In the genomic region with DNA sequence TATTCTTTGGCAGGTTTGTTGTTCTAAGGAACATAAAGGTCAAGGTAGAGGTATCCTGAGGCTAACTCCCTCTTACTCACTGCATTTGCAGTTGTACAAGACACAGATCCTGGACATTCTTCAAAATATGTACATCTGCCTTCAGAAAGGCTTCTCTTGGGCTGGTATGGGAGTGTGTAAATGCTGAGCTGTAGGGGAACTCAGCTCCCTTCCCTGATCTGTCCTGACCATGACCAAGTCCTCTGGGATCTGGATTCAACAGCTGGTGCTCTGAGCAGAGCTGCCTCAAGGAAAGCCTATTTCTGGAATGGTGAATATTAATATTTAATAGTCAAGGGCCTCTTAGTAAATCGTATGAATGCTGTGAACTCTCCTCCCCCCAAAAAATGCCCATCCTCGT, we compare ENCODE assay signal across 1 cellular context.
TF ChIP-seq lines count a peak whose summit lies in the region.

No MANE protein-coding gene starts in this region.

TF ChIP-seq in GM12878, 131 proteins besides CTCF, POLR2A, EP300 and RAD21 (continued from another document):
- TF ChIP-seq, protein P1, sequence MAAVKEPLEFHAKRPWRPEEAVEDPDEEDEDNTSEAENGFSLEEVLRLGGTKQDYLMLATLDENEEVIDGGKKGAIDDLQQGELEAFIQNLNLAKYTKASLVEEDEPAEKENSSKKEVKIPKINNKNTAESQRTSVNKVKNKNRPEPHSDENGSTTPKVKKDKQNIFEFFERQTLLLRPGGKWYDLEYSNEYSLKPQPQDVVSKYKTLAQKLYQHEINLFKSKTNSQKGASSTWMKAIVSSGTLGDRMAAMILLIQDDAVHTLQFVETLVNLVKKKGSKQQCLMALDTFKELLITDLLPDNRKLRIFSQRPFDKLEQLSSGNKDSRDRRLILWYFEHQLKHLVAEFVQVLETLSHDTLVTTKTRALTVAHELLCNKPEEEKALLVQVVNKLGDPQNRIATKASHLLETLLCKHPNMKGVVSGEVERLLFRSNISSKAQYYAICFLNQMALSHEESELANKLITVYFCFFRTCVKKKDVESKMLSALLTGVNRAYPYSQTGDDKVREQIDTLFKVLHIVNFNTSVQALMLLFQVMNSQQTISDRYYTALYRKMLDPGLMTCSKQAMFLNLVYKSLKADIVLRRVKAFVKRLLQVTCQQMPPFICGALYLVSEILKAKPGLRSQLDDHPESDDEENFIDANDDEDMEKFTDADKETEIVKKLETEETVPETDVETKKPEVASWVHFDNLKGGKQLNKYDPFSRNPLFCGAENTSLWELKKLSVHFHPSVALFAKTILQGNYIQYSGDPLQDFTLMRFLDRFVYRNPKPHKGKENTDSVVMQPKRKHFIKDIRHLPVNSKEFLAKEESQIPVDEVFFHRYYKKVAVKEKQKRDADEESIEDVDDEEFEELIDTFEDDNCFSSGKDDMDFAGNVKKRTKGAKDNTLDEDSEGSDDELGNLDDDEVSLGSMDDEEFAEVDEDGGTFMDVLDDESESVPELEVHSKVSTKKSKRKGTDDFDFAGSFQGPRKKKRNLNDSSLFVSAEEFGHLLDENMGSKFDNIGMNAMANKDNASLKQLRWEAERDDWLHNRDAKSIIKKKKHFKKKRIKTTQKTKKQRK (IDR thresholded peaks at IDR 0.05; ENCODE audit: low read depth, low read length) = no peak
- no peak for TF ChIP-seq HDAC6 (IDR thresholded peaks at IDR 0.05; ENCODE audit: unreplicated experiment)
- TF ChIP-seq, protein P2, sequence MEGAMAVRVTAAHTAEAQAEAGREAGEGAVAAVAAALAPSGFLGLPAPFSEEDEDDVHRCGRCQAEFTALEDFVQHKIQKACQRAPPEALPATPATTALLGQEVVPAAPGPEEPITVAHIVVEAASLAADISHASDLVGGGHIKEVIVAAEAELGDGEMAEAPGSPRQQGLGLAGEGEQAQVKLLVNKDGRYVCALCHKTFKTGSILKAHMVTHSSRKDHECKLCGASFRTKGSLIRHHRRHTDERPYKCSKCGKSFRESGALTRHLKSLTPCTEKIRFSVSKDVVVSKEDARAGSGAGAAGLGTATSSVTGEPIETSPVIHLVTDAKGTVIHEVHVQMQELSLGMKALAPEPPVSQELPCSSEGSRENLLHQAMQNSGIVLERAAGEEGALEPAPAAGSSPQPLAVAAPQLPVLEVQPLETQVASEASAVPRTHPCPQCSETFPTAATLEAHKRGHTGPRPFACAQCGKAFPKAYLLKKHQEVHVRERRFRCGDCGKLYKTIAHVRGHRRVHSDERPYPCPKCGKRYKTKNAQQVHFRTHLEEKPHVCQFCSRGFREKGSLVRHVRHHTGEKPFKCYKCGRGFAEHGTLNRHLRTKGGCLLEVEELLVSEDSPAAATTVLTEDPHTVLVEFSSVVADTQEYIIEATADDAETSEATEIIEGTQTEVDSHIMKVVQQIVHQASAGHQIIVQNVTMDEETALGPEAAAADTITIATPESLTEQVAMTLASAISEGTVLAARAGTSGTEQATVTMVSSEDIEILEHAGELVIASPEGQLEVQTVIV (IDR thresholded peaks at IDR 0.05; ENCODE audit: borderline replicate concordance, partially characterized antibody) = no peak
- TF ChIP-seq DPF2 (IDR thresholded peaks at IDR 0.05) = no peak
- TF ChIP-seq BHLHE40 (IDR thresholded peaks at IDR 0.05; ENCODE audit: borderline replicate concordance in 1 of 2, low read depth in 2 of 2, low read length in 1 of 2) = no peak
- TF ChIP-seq, protein P3, sequence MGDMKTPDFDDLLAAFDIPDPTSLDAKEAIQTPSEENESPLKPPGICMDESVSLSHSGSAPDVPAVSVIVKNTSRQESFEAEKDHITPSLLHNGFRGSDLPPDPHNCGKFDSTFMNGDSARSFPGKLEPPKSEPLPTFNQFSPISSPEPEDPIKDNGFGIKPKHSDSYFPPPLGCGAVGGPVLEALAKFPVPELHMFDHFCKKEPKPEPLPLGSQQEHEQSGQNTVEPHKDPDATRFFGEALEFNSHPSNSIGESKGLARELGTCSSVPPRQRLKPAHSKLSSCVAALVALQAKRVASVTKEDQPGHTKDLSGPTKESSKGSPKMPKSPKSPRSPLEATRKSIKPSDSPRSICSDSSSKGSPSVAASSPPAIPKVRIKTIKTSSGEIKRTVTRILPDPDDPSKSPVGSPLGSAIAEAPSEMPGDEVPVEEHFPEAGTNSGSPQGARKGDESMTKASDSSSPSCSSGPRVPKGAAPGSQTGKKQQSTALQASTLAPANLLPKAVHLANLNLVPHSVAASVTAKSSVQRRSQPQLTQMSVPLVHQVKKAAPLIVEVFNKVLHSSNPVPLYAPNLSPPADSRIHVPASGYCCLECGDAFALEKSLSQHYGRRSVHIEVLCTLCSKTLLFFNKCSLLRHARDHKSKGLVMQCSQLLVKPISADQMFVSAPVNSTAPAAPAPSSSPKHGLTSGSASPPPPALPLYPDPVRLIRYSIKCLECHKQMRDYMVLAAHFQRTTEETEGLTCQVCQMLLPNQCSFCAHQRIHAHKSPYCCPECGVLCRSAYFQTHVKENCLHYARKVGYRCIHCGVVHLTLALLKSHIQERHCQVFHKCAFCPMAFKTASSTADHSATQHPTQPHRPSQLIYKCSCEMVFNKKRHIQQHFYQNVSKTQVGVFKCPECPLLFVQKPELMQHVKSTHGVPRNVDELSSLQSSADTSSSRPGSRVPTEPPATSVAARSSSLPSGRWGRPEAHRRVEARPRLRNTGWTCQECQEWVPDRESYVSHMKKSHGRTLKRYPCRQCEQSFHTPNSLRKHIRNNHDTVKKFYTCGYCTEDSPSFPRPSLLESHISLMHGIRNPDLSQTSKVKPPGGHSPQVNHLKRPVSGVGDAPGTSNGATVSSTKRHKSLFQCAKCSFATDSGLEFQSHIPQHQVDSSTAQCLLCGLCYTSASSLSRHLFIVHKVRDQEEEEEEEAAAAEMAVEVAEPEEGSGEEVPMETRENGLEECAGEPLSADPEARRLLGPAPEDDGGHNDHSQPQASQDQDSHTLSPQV (IDR thresholded peaks at IDR 0.05) = no peak
- TF ChIP-seq GABPA (IDR thresholded peaks at IDR 0.05; ENCODE audit: low read depth) = no peak
- no peak for TF ChIP-seq IKZF1 (conservative IDR thresholded peaks at IDR 0.05)
- TF ChIP-seq STAT3 (IDR thresholded peaks at IDR 0.05; ENCODE audit: low read depth, low read length) = no peak
